In genomic region chr6:106973018-106973840, GRCh38 we compare ENCODE assay signal across 8 cellular contexts. TPM values are rescaled to one million over a fixed set of nuclear protein-coding genes. Genes with fewer than 3 reads are reported as not detected.
DNase-seq lines count a peak whose midpoint lies in the region; ATAC-seq and TF ChIP-seq lines count a peak whose summit lies in the region.

No MANE protein-coding gene starts in this region.

- H3K9me3 Mint-ChIP-seq in activated CD4-positive, alpha-beta T cell treated with anti-CD3 and anti-CD28 coated beads for 36 hours (ENCODE audit: low read depth): no peaks in the 10 kb centered on the region
- H3K9me3 Mint-ChIP-seq in stimulated activated effector memory CD8-positive, alpha-beta T cell treated with anti-CD3 and anti-CD28 coated beads, Interleukin-12 subunit alpha, Interleukin-12 subunit beta, amount 100 ng/mL, for 72 hours: no peaks in the 10 kb centered on the region
- no peaks in the 10 kb centered on the region for H3K9me3 Mint-ChIP-seq in osteocyte (ENCODE audit: unreplicated experiment)

- peak; percentile 30 for DNase-seq in activated CD4-positive, alpha-beta T cell treated with anti-CD3 and anti-CD28 coated beads for 36 hours
- no peak for DNase-seq in activated CD4-positive, alpha-beta T cell treated with anti-CD3 and anti-CD28 coated beads for 48 hours
- DNase-seq in stimulated activated effector memory CD8-positive, alpha-beta T cell treated with anti-CD3 and anti-CD28 coated beads, Interleukin-12 subunit alpha, Interleukin-12 subunit beta, amount 100 ng/mL, for 72 hours (ENCODE audit: low spot score in 2 of 2): peak; percentile 3 to 48
- DNase-seq in GM19240 (ENCODE audit: insufficient read length, low spot score) (no peak), osteocyte (ENCODE audit: extremely low spot score, unreplicated experiment) (no peak), LoVo (ENCODE audit: low spot score) (no peak)

- peak overlapping the region; percentile 44 for H3K4me3 Mint-ChIP-seq in activated CD4-positive, alpha-beta T cell treated with anti-CD3 and anti-CD28 coated beads for 36 hours
- H3K4me3 Mint-ChIP-seq in stimulated activated effector memory CD8-positive, alpha-beta T cell treated with anti-CD3 and anti-CD28 coated beads, Interleukin-12 subunit alpha, Interleukin-12 subunit beta, amount 100 ng/mL, for 72 hours: peak overlapping the region; percentile 62
- no peak overlapping the region for H3K4me3 Mint-ChIP-seq in osteocyte (ENCODE audit: unreplicated experiment)

- no peaks in the 10 kb centered on the region for H3K27me3 ChIP-seq in iPS-20b (ENCODE audit: insufficient read depth, low read length)

- ATAC-seq in activated CD4-positive, alpha-beta T cell treated with anti-CD3 and anti-CD28 coated beads for 36 hours: no peak
- ATAC-seq in stimulated activated effector memory CD8-positive, alpha-beta T cell treated with anti-CD3 and anti-CD28 coated beads, Interleukin-12 subunit alpha, Interleukin-12 subunit beta, amount 100 ng/mL, for 72 hours: no peak

- TF ChIP-seq CTCF in VCaP (conservative IDR thresholded peaks at IDR 0.05) (no peak), osteocyte (IDR thresholded peaks at IDR 0.05) (no peak)

- no peaks in the 10 kb centered on the region for H3K36me3 Mint-ChIP-seq in activated CD4-positive, alpha-beta T cell treated with anti-CD3 and anti-CD28 coated beads for 36 hours (ENCODE audit: low read depth)
- H3K36me3 Mint-ChIP-seq in stimulated activated effector memory CD8-positive, alpha-beta T cell treated with anti-CD3 and anti-CD28 coated beads, Interleukin-12 subunit alpha, Interleukin-12 subunit beta, amount 100 ng/mL, for 72 hours: no peaks in the 10 kb centered on the region
- no peaks in the 10 kb centered on the region for H3K36me3 Mint-ChIP-seq in osteocyte (ENCODE audit: unreplicated experiment)

- H3K36me3 ChIP-seq in iPS-20b (ENCODE audit: insufficient read depth, low read depth, low read length): peaks cover 45% of the 10 kb centered on the region

- H3K9ac ChIP-seq in iPS-20b (ENCODE audit: low read depth, low read length): peak overlapping the region; percentile 100

- peaks cover 6% of the 10 kb centered on the region; the same call in 1 of the 2 replicates for H3K9me3 ChIP-seq in iPS-20b (ENCODE audit: insufficient read depth, low read depth, low read length)

- POLR2A ChIA-PET in activated CD4-positive, alpha-beta T cell treated with anti-CD3 and anti-CD28 coated beads for 36 hours (lab: Charles Lee): no interaction called here

- no peak overlapping the region for H3K27ac Mint-ChIP-seq in activated CD4-positive, alpha-beta T cell treated with anti-CD3 and anti-CD28 coated beads for 36 hours
- peak overlapping the region; percentile 56 for H3K27ac Mint-ChIP-seq in stimulated activated effector memory CD8-positive, alpha-beta T cell treated with anti-CD3 and anti-CD28 coated beads, Interleukin-12 subunit alpha, Interleukin-12 subunit beta, amount 100 ng/mL, for 72 hours
- H3K27ac Mint-ChIP-seq in osteocyte (ENCODE audit: unreplicated experiment): no peak overlapping the region

- CTCF ChIA-PET in activated CD4-positive, alpha-beta T cell treated with anti-CD3 and anti-CD28 coated beads for 36 hours (lab: Charles Lee): no interaction called here

- intact Hi-C loops in activated CD4-positive, alpha-beta T cell treated with anti-CD3 and anti-CD28 coated beads for 36 hours (cut with DNase I, micrococcal nuclease): loop anchor here in 1 of 2 experiments (10.0 kb wide), 1 partner anchor 608 kb away; the partner anchor contains the start of gene CRYBG1

- H3K4me1 ChIP-seq in iPS-20b (ENCODE audit: insufficient read depth, low read length): peaks cover 8% of the 10 kb centered on the region; the same call in 1 of the 2 replicates

- H3K27me3 Mint-ChIP-seq in activated CD4-positive, alpha-beta T cell treated with anti-CD3 and anti-CD28 coated beads for 36 hours: peaks cover 50% of the 10 kb centered on the region
- peaks cover 66% of the 10 kb centered on the region for H3K27me3 Mint-ChIP-seq in osteocyte (ENCODE audit: unreplicated experiment)

- H3K27ac ChIP-seq in VCaP: peak overlapping the region; percentile 93
- H3K27ac ChIP-seq in iPS-20b (ENCODE audit: low read length): peak overlapping the region; percentile 99

- H3K4me1 Mint-ChIP-seq in activated CD4-positive, alpha-beta T cell treated with anti-CD3 and anti-CD28 coated beads for 36 hours: peaks cover 11% of the 10 kb centered on the region
- H3K4me1 Mint-ChIP-seq in stimulated activated effector memory CD8-positive, alpha-beta T cell treated with anti-CD3 and anti-CD28 coated beads, Interleukin-12 subunit alpha, Interleukin-12 subunit beta, amount 100 ng/mL, for 72 hours: peaks cover 11% of the 10 kb centered on the region
- peaks cover 5% of the 10 kb centered on the region for H3K4me1 Mint-ChIP-seq in osteocyte (ENCODE audit: unreplicated experiment)

- H3K4me3 ChIP-seq in iPS-20b (ENCODE audit: low read length): peak overlapping the region; percentile 89

RNA-seq across cellular contexts. Expression of gene CD24, which starts 1.3 kb away (rescaled TPM):
- total RNA-seq in activated CD4-positive, alpha-beta T cell treated with anti-CD3 and anti-CD28 coated beads for 36 hours: under 1 TPM in 1 of 2 experiments, not detected in 1; 0.21 TPM
- total RNA-seq in osteocyte: 0.30 and 0.42 TPM in 2 replicates

RNA-seq across cellular contexts. Expression of gene MTRES1, which starts 54.8 kb away (rescaled TPM):
- total RNA-seq in activated CD4-positive, alpha-beta T cell treated with anti-CD3 and anti-CD28 coated beads for 36 hours: 10 to 100 TPM; 17.6 to 18.8 TPM
- total RNA-seq in osteocyte: 19.1 and 19.7 TPM in 2 replicates

Comparison
In these comparisons a context has a peak if more than half of its experiments do, and no peak if none do; other contexts are left out.
1. DNase-seq: peak in activated CD4-positive, alpha-beta T cell treated with anti-CD3 and anti-CD28 coated beads for 36 hours (single experiment) and stimulated activated effector memory CD8-positive, alpha-beta T cell treated with anti-CD3 and anti-CD28 coated beads, Interleukin-12 subunit alpha, Interleukin-12 subunit beta, amount 100 ng/mL, for 72 hours (2 of 2); none in activated CD4-positive, alpha-beta T cell treated with anti-CD3 and anti-CD28 coated beads for 48 hours (single experiment), GM19240 (single experiment), osteocyte (single experiment) and LoVo (single experiment).